1 cellular context compared by ENCODE assay signal in the genomic region with DNA sequence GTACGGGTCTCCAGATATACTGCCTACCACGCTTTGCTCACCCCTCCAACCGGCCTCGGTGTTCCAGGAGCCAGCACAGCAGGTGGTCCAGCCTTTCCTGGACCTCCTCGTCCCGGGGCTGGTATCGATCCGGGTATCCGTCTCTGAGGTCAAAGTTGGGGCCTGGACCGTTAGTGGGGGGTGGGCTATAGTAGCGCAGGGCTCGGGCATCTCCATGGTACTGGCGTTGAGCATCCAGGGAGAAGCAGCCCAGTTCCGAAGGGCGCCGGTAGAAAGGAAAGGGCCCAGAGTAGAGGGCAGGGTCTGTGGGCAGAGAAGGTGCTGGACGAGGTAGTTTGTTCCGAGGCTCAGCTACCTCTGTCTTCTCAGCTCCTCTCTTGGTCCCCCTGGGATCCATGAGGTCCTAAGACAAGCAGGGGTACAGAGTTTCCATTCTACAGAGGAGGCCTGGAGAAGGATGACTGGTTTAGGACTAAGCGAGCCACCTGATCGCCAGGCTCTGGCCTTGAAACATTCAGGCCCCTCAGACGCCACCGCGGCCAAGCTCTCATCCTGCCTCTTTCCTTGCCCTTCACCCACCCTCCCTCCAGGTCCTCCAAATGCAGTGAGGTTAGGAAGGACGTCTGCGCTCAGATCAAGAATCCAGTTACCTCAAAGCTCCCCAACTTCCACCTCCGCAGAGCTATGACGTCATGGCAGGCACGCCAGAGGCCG.
TF ChIP-seq lines count a peak whose summit lies in the region.

No MANE protein-coding gene starts in this region.

TF ChIP-seq in K562, 482 proteins besides CTCF, POLR2A, EP300 and RAD21 (continued from another document and continues in another):
- TF ChIP-seq CBFA2T2 (conservative IDR thresholded peaks at IDR 0.05) = no peak
- TF ChIP-seq SMC3 (conservative IDR thresholded peaks at IDR 0.05; ENCODE audit: insufficient read depth, low read depth, low read length) = no peak
- TF ChIP-seq, protein P1, sequence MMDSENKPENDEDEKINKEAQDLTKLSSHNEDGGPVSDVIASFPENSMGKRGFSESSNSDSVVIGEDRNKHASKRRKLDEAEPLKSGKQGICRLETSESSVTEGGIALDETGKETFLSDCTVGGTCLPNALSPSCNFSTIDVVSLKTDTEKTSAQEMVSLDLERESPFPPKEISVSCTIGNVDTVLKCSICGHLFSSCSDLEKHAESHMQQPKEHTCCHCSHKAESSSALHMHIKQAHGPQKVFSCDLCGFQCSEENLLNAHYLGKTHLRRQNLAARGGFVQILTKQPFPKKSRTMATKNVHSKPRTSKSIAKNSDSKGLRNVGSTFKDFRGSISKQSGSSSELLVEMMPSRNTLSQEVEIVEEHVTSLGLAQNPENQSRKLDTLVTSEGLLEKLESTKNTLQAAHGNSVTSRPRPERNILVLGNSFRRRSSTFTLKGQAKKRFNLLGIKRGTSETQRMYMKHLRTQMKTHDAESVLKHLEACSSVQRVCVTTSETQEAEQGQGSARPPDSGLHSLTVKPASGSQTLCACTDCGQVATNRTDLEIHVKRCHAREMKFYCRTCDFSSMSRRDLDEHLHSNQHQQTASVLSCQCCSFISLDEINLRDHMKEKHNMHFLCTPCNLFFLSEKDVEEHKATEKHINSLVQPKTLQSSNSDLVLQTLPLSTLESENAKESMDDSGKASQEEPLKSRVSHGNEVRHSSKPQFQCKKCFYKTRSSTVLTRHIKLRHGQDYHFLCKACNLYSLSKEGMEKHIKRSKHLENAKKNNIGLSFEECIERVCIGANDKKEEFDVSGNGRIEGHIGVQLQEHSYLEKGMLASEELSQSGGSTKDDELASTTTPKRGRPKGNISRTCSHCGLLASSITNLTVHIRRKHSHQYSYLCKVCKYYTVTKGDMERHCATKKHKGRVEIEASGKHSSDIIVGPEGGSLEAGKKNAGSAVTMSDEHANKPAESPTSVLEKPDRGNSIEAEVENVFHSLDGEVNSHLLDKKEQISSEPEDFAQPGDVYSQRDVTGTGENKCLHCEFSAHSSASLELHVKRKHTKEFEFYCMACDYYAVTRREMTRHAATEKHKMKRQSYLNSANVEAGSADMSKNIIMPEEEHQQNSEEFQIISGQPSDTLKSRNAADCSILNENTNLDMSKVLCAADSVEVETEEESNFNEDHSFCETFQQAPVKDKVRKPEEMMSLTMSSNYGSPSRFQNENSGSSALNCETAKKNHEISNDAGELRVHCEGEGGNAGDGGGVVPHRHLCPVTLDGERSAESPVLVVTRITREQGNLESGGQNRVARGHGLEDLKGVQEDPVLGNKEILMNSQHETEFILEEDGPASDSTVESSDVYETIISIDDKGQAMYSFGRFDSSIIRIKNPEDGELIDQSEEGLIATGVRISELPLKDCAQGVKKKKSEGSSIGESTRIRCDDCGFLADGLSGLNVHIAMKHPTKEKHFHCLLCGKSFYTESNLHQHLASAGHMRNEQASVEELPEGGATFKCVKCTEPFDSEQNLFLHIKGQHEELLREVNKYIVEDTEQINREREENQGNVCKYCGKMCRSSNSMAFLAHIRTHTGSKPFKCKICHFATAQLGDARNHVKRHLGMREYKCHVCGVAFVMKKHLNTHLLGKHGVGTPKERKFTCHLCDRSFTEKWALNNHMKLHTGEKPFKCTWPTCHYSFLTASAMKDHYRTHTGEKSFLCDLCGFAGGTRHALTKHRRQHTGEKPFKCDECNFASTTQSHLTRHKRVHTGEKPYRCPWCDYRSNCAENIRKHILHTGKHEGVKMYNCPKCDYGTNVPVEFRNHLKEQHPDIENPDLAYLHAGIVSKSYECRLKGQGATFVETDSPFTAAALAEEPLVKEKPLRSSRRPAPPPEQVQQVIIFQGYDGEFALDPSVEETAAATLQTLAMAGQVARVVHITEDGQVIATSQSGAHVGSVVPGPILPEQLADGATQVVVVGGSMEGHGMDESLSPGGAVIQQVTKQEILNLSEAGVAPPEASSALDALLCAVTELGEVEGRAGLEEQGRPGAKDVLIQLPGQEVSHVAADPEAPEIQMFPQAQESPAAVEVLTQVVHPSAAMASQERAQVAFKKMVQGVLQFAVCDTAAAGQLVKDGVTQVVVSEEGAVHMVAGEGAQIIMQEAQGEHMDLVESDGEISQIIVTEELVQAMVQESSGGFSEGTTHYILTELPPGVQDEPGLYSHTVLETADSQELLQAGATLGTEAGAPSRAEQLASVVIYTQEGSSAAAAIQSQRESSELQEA (IDR thresholded peaks at IDR 0.05; ENCODE audit: low read depth) = no peak
- peak; percentile 31 for TF ChIP-seq CHD1 (IDR thresholded peaks at IDR 0.05; ENCODE audit: low read length)
- no peak for TF ChIP-seq RBM25 (IDR thresholded peaks at IDR 0.05; ENCODE audit: low read depth, low read length, severe bottlenecking)
- TF ChIP-seq NBN (IDR thresholded peaks at IDR 0.05; ENCODE audit: low read depth) = no peak
- TF ChIP-seq RUNX1 (IDR thresholded peaks at IDR 0.05; ENCODE audit: low read depth) = no peak
- TF ChIP-seq, protein P2, sequence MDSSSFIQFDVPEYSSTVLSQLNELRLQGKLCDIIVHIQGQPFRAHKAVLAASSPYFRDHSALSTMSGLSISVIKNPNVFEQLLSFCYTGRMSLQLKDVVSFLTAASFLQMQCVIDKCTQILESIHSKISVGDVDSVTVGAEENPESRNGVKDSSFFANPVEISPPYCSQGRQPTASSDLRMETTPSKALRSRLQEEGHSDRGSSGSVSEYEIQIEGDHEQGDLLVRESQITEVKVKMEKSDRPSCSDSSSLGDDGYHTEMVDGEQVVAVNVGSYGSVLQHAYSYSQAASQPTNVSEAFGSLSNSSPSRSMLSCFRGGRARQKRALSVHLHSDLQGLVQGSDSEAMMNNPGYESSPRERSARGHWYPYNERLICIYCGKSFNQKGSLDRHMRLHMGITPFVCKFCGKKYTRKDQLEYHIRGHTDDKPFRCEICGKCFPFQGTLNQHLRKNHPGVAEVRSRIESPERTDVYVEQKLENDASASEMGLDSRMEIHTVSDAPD (CRISPR knock-in tag; IDR thresholded peaks at IDR 0.05) = no peak
- no peak for TF ChIP-seq LEF1 (IDR thresholded peaks at IDR 0.05)
- TF ChIP-seq, protein P3, sequence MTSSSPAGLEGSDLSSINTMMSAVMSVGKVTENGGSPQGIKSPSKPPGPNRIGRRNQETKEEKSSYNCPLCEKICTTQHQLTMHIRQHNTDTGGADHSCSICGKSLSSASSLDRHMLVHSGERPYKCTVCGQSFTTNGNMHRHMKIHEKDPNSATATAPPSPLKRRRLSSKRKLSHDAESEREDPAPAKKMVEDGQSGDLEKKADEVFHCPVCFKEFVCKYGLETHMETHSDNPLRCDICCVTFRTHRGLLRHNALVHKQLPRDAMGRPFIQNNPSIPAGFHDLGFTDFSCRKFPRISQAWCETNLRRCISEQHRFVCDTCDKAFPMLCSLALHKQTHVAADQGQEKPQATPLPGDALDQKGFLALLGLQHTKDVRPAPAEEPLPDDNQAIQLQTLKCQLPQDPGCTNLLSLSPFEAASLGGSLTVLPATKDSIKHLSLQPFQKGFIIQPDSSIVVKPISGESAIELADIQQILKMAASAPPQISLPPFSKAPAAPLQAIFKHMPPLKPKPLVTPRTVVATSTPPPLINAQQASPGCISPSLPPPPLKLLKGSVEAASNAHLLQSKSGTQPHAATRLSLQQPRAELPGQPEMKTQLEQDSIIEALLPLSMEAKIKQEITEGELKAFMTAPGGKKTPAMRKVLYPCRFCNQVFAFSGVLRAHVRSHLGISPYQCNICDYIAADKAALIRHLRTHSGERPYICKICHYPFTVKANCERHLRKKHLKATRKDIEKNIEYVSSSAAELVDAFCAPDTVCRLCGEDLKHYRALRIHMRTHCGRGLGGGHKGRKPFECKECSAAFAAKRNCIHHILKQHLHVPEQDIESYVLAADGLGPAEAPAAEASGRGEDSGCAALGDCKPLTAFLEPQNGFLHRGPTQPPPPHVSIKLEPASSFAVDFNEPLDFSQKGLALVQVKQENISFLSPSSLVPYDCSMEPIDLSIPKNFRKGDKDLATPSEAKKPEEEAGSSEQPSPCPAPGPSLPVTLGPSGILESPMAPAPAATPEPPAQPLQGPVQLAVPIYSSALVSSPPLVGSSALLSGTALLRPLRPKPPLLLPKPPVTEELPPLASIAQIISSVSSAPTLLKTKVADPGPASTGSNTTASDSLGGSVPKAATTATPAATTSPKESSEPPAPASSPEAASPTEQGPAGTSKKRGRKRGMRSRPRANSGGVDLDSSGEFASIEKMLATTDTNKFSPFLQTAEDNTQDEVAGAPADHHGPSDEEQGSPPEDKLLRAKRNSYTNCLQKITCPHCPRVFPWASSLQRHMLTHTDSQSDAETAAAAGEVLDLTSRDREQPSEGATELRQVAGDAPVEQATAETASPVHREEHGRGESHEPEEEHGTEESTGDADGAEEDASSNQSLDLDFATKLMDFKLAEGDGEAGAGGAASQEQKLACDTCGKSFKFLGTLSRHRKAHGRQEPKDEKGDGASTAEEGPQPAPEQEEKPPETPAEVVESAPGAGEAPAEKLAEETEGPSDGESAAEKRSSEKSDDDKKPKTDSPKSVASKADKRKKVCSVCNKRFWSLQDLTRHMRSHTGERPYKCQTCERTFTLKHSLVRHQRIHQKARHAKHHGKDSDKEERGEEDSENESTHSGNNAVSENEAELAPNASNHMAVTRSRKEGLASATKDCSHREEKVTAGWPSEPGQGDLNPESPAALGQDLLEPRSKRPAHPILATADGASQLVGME (CRISPR knock-in tag; IDR thresholded peaks at IDR 0.05) = peak; percentile 96; the same call in 1 of the 2 replicates
- TF ChIP-seq CBFA2T3 (IDR thresholded peaks at IDR 0.05) = no peak; the same call in 1 of the 2 replicates
- no peak for TF ChIP-seq POU5F1 (IDR thresholded peaks at IDR 0.05; ENCODE audit: borderline replicate concordance, low read depth, low read length, partially characterized antibody)
- TF ChIP-seq ZC3H4 (CRISPR knock-in tag; IDR thresholded peaks at IDR 0.05; ENCODE audit: borderline replicate concordance) = no peak
- no peak for TF ChIP-seq ZFX (CRISPR knock-in tag; IDR thresholded peaks at IDR 0.05)
- TF ChIP-seq, protein P4, sequence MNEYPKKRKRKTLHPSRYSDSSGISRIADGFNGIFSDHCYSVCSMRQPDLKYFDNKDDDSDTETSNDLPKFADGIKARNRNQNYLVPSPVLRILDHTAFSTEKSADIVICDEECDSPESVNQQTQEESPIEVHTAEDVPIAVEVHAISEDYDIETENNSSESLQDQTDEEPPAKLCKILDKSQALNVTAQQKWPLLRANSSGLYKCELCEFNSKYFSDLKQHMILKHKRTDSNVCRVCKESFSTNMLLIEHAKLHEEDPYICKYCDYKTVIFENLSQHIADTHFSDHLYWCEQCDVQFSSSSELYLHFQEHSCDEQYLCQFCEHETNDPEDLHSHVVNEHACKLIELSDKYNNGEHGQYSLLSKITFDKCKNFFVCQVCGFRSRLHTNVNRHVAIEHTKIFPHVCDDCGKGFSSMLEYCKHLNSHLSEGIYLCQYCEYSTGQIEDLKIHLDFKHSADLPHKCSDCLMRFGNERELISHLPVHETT (CRISPR knock-in tag; conservative IDR thresholded peaks at IDR 0.05 in 1 of 2, IDR thresholded peaks at IDR 0.05 in 1 of 2) = no peak
- peak in 1 of 2 experiments; percentile 93; a peak in 1 of 4 replicates for TF ChIP-seq RCOR1 (IDR thresholded peaks at IDR 0.05; ENCODE audit: borderline replicate concordance in 1 of 2, low read depth in 2 of 2, low read length in 2 of 2)
